Comparison of ENCODE assay signal across 2 cellular contexts in genomic region chr17:36918260-36918691, GRCh38.
TF ChIP-seq lines count a peak whose summit lies in the region.

No MANE protein-coding gene starts in this region.

TF ChIP-seq in GM23338, 12 proteins besides CTCF, POLR2A, EP300 and RAD21:
- TF ChIP-seq CREB1 (CRISPR knock-in tag; IDR thresholded peaks at IDR 0.05; ENCODE audit: low read depth) (no peak), NANOG (IDR thresholded peaks at IDR 0.05; ENCODE audit: borderline replicate concordance) (no peak), POLR2AphosphoS5 (IDR thresholded peaks at IDR 0.05; ENCODE audit: low read depth) (no peak), JUNB (IDR thresholded peaks at IDR 0.05; ENCODE audit: unreplicated experiment) (no peak), STAT1 (IDR thresholded peaks at IDR 0.05; ENCODE audit: unreplicated experiment) (no peak), ZNF114 (CRISPR knock-in tag; IDR thresholded peaks at IDR 0.05) (no peak), ZNF331 (CRISPR knock-in tag; IDR thresholded peaks at IDR 0.05; ENCODE audit: low read depth) (no peak), EZH2phosphoT487 (IDR thresholded peaks at IDR 0.05; ENCODE audit: unreplicated experiment) (no peak), EZH2 (IDR thresholded peaks at IDR 0.05; ENCODE audit: low read depth, unreplicated experiment) (no peak)
- TF ChIP-seq, protein P1, sequence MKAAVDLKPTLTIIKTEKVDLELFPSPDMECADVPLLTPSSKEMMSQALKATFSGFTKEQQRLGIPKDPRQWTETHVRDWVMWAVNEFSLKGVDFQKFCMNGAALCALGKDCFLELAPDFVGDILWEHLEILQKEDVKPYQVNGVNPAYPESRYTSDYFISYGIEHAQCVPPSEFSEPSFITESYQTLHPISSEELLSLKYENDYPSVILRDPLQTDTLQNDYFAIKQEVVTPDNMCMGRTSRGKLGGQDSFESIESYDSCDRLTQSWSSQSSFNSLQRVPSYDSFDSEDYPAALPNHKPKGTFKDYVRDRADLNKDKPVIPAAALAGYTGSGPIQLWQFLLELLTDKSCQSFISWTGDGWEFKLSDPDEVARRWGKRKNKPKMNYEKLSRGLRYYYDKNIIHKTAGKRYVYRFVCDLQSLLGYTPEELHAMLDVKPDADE (IDR thresholded peaks at IDR 0.05): no peak
- TF ChIP-seq, protein P2, sequence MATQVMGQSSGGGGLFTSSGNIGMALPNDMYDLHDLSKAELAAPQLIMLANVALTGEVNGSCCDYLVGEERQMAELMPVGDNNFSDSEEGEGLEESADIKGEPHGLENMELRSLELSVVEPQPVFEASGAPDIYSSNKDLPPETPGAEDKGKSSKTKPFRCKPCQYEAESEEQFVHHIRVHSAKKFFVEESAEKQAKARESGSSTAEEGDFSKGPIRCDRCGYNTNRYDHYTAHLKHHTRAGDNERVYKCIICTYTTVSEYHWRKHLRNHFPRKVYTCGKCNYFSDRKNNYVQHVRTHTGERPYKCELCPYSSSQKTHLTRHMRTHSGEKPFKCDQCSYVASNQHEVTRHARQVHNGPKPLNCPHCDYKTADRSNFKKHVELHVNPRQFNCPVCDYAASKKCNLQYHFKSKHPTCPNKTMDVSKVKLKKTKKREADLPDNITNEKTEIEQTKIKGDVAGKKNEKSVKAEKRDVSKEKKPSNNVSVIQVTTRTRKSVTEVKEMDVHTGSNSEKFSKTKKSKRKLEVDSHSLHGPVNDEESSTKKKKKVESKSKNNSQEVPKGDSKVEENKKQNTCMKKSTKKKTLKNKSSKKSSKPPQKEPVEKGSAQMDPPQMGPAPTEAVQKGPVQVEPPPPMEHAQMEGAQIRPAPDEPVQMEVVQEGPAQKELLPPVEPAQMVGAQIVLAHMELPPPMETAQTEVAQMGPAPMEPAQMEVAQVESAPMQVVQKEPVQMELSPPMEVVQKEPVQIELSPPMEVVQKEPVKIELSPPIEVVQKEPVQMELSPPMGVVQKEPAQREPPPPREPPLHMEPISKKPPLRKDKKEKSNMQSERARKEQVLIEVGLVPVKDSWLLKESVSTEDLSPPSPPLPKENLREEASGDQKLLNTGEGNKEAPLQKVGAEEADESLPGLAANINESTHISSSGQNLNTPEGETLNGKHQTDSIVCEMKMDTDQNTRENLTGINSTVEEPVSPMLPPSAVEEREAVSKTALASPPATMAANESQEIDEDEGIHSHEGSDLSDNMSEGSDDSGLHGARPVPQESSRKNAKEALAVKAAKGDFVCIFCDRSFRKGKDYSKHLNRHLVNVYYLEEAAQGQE (IDR thresholded peaks at IDR 0.05; ENCODE audit: unreplicated experiment): no peak
- TF ChIP-seq, protein P3, sequence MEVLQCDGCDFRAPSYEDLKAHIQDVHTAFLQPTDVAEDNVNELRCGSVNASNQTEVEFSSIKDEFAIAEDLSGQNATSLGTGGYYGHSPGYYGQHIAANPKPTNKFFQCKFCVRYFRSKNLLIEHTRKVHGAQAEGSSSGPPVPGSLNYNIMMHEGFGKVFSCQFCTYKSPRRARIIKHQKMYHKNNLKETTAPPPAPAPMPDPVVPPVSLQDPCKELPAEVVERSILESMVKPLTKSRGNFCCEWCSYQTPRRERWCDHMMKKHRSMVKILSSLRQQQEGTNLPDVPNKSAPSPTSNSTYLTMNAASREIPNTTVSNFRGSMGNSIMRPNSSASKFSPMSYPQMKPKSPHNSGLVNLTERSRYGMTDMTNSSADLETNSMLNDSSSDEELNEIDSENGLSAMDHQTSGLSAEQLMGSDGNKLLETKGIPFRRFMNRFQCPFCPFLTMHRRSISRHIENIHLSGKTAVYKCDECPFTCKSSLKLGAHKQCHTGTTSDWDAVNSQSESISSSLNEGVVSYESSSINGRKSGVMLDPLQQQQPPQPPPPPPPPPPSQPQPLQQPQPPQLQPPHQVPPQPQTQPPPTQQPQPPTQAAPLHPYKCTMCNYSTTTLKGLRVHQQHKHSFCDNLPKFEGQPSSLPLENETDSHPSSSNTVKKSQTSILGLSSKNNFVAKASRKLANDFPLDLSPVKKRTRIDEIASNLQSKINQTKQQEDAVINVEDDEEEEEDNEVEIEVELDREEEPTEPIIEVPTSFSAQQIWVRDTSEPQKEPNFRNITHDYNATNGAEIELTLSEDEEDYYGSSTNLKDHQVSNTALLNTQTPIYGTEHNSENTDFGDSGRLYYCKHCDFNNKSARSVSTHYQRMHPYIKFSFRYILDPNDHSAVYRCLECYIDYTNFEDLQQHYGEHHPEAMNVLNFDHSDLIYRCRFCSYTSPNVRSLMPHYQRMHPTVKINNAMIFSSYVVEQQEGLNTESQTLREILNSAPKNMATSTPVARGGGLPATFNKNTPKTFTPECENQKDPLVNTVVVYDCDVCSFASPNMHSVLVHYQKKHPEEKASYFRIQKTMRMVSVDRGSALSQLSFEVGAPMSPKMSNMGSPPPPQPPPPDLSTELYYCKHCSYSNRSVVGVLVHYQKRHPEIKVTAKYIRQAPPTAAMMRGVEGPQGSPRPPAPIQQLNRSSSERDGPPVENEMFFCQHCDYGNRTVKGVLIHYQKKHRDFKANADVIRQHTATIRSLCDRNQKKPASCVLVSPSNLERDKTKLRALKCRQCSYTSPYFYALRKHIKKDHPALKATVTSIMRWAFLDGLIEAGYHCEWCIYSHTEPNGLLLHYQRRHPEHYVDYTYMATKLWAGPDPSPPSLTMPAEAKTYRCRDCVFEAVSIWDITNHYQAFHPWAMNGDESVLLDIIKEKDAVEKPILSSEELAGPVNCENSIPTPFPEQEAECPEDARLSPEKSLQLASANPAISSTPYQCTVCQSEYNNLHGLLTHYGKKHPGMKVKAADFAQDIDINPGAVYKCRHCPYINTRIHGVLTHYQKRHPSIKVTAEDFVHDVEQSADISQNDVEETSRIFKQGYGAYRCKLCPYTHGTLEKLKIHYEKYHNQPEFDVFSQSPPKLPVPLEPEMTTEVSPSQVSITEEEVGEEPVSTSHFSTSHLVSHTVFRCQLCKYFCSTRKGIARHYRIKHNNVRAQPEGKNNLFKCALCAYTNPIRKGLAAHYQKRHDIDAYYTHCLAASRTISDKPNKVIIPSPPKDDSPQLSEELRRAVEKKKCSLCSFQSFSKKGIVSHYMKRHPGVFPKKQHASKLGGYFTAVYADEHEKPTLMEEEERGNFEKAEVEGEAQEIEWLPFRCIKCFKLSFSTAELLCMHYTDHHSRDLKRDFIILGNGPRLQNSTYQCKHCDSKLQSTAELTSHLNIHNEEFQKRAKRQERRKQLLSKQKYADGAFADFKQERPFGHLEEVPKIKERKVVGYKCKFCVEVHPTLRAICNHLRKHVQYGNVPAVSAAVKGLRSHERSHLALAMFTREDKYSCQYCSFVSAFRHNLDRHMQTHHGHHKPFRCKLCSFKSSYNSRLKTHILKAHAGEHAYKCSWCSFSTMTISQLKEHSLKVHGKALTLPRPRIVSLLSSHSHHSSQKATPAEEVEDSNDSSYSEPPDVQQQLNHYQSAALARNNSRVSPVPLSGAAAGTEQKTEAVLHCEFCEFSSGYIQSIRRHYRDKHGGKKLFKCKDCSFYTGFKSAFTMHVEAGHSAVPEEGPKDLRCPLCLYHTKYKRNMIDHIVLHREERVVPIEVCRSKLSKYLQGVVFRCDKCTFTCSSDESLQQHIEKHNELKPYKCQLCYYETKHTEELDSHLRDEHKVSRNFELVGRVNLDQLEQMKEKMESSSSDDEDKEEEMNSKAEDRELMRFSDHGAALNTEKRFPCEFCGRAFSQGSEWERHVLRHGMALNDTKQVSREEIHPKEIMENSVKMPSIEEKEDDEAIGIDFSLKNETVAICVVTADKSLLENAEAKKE (CRISPR knock-in tag; IDR thresholded peaks at IDR 0.05): no peak

TF ChIP-seq in H1, 55 proteins besides CTCF, POLR2A, EP300 and RAD21:
- TF ChIP-seq YY1 (IDR thresholded peaks at IDR 0.05; ENCODE audit: low read depth, low read length) (no peak), POLR2AphosphoS5 (IDR thresholded peaks at IDR 0.05; ENCODE audit: low read depth, low read length) (no peak), CHD1 (IDR thresholded peaks at IDR 0.05; ENCODE audit: low read depth, low read length) (no peak), SIN3A (conservative IDR thresholded peaks at IDR 0.05 in 1 of 2, IDR thresholded peaks at IDR 0.05 in 1 of 2; ENCODE audit: low read depth in 1 of 2, low read length in 2 of 2) (no peak), TAF1 (IDR thresholded peaks at IDR 0.05; ENCODE audit: low read depth, low read length) (no peak), GTF2F1 (IDR thresholded peaks at IDR 0.05; ENCODE audit: borderline replicate concordance, low read depth, low read length) (no peak), GABPA (IDR thresholded peaks at IDR 0.05; ENCODE audit: borderline replicate concordance, insufficient read depth, low read length) (no peak), HDAC6 (IDR thresholded peaks at IDR 0.05; ENCODE audit: low read depth, low read length) (no peak), SP2 (IDR thresholded peaks at IDR 0.05; ENCODE audit: low read length) (no peak), HDAC2 (IDR thresholded peaks at IDR 0.05; ENCODE audit: borderline replicate concordance in 1 of 2, low read depth in 2 of 2, low read length in 2 of 2) (no peak), NRF1 (IDR thresholded peaks at IDR 0.05; ENCODE audit: low read depth, low read length) (no peak), CBX5 (IDR thresholded peaks at IDR 0.05; ENCODE audit: low read depth, low read length) (no peak)
- TF ChIP-seq, protein P4, sequence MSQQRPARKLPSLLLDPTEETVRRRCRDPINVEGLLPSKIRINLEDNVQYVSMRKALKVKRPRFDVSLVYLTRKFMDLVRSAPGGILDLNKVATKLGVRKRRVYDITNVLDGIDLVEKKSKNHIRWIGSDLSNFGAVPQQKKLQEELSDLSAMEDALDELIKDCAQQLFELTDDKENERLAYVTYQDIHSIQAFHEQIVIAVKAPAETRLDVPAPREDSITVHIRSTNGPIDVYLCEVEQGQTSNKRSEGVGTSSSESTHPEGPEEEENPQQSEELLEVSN (IDR thresholded peaks at IDR 0.05): no peak
